In genomic region chr2:233424028-233424951, GRCh38 we compare ENCODE assay signal across 13 cellular contexts.
DNase-seq lines count a peak whose midpoint lies in the region; ATAC-seq, FAIRE-seq and TF ChIP-seq lines count a peak whose summit lies in the region.
"Had no signal": no experiment of that assay in that cellular context is flagged by ENCODE, and none has a peak within 500 bp of the region (broad histone marks: within the 10 kb centered on the region; RNA-seq: fewer than 3 reads in every experiment).

No MANE protein-coding gene starts in this region.

- peaks cover 52% of the 10 kb centered on the region for H3K4me1 ChIP-seq in CD4-positive, CD25-positive, alpha-beta regulatory T cell (ENCODE audit: control insufficient read depth, insufficient read depth, low read length, poor library complexity, severe bottlenecking)
- peaks cover 11 to 50% (median 13%) of the 10 kb centered on the region in 4 donors for H3K4me1 ChIP-seq in Peyer's patch
- peaks cover 52 to 64% of the 10 kb centered on the region in 2 donors for H3K4me1 ChIP-seq in duodenal mucosa (ENCODE audit: control insufficient read depth in 1 of 2, insufficient read depth in 2 of 2, low read length in 2 of 2)
- peaks cover 44 to 58% of the 10 kb centered on the region in 2 donors for H3K4me1 ChIP-seq in mucosa of rectum (ENCODE audit: control insufficient read depth in 2 of 2, insufficient read depth in 2 of 2, low read length in 2 of 2)
- H3K4me1 ChIP-seq: uterus had no signal

- no peak for TF ChIP-seq CTCF in Peyer's patch (IDR thresholded peaks at IDR 0.05)

- H3K27ac Mint-ChIP-seq in CD4-positive, CD25-positive, alpha-beta regulatory T cell: peak overlapping the region; percentile 80 to 99 (median 97)

- H3K9ac ChIP-seq in duodenal mucosa (ENCODE audit: low read depth in 1 of 2, low read length in 2 of 2) (peak overlapping the region; percentile 48 to 50), mucosa of rectum (ENCODE audit: low read depth in 1 of 2, low read length in 2 of 2) (peak overlapping the region in 1 of 2 donors; percentile 41)

- H3K4me3 Mint-ChIP-seq in CD4-positive, CD25-positive, alpha-beta regulatory T cell: peak overlapping the region in 3 of 4 donors; percentile 29 to 61 (median 38)

- no peak overlapping the region for H3K27ac ChIP-seq in CD4-positive, CD25-positive, alpha-beta regulatory T cell (ENCODE audit: insufficient read depth, low read length, poor library complexity, severe bottlenecking)
- H3K27ac ChIP-seq in Peyer's patch (peak overlapping the region in 3 of 4 donors; percentile 69 to 90 (median 85)), duodenal mucosa (ENCODE audit: low read depth, low read length) (no peak overlapping the region), mucosa of rectum (ENCODE audit: low read depth in 2 of 2, low read length in 2 of 2) (peak overlapping the region; percentile 89 to 95)
- H3K27ac ChIP-seq: uterus had no signal

- peaks cover 45% of the 10 kb centered on the region for H3K36me3 Mint-ChIP-seq in CD4-positive, CD25-positive, alpha-beta regulatory T cell

- H3K4me3 ChIP-seq in CD4-positive, CD25-positive, alpha-beta regulatory T cell (ENCODE audit: low read depth, low read length): no peak overlapping the region
- H3K4me3 ChIP-seq in Peyer's patch (no peak overlapping the region), duodenal mucosa (ENCODE audit: low read depth in 1 of 2, low read length in 2 of 2) (peak overlapping the region; percentile 23), mucosa of rectum (ENCODE audit: low read length in 2 of 2) (peak overlapping the region; percentile 1 to 26)
- H3K4me3 ChIP-seq: uterus had no signal

- no peak for DNase-seq in CD4-positive, CD25-positive, alpha-beta regulatory T cell
- peak; percentile 8 to 79 (median 73) for DNase-seq in Peyer's patch
- no peak for DNase-seq in posterior cingulate gyrus
- DNase-seq in RPMI8226: no peak
- no peak for DNase-seq in NCI-H345 (lab: John Stamatoyannopoulos, UW)
- no peak for DNase-seq in urothelium cell line (ENCODE audit: low spot score)
- DNase-seq: foreskin fibroblast; NCI-H2171 treated with DMSO at 0.1 percent for 48 hours; stimulated activated CD4-positive, alpha-beta T cell treated with anti-CD3 and anti-CD28 coated beads, Interleukin-2, amount 100 ng/mL, for 48 hours; uterus had no signal

- peak in 1 of 2 donors; percentile 75 for TF ChIP-seq POLR2A in Peyer's patch (IDR thresholded peaks at IDR 0.05)

- H3K9me3 ChIP-seq in CD4-positive, CD25-positive, alpha-beta regulatory T cell (ENCODE audit: control insufficient read depth in 2 of 2, low read length in 2 of 2): no peaks in the 10 kb centered on the region
- no peaks in the 10 kb centered on the region for H3K9me3 ChIP-seq in Peyer's patch
- peaks cover 2 to 4% of the 10 kb centered on the region in 2 donors for H3K9me3 ChIP-seq in duodenal mucosa (ENCODE audit: control insufficient read depth in 1 of 2, low read length in 2 of 2)
- H3K9me3 ChIP-seq in mucosa of rectum (ENCODE audit: control insufficient read depth in 2 of 2, low read length in 2 of 2): no peaks in the 10 kb centered on the region
- H3K9me3 ChIP-seq: uterus had no signal

- ATAC-seq in CD4-positive, CD25-positive, alpha-beta regulatory T cell (ENCODE audit: low read depth in 2 of 2): no peak

- intact Hi-C loops in posterior cingulate gyrus (cut with DNase I): no loop called here

- no peaks in the 10 kb centered on the region for H3K27me3 ChIP-seq in CD4-positive, CD25-positive, alpha-beta regulatory T cell (ENCODE audit: control insufficient read depth, insufficient read depth, low read length)
- no peaks in the 10 kb centered on the region for H3K27me3 ChIP-seq in Peyer's patch
- no peaks in the 10 kb centered on the region for H3K27me3 ChIP-seq in duodenal mucosa (ENCODE audit: control insufficient read depth in 1 of 2, insufficient read depth in 2 of 2, low read length in 2 of 2)
- H3K27me3 ChIP-seq in mucosa of rectum (ENCODE audit: control insufficient read depth in 2 of 2, insufficient read depth in 2 of 2, low read length in 2 of 2): no peaks in the 10 kb centered on the region
- H3K27me3 ChIP-seq: uterus had no signal

- H3K27me3 Mint-ChIP-seq in CD4-positive, CD25-positive, alpha-beta regulatory T cell: peaks cover 4% of the 10 kb centered on the region

- no peak for FAIRE-seq in urothelium cell line (lab: Jason Lieb, UNC)
- FAIRE-seq: D721Med had no signal

- H3K36me3 ChIP-seq in CD4-positive, CD25-positive, alpha-beta regulatory T cell (ENCODE audit: control insufficient read depth, insufficient read depth, low read length): peaks cover 3% of the 10 kb centered on the region
- H3K36me3 ChIP-seq in Peyer's patch: no peaks in the 10 kb centered on the region
- peaks cover 0 to 7% of the 10 kb centered on the region in 2 donors for H3K36me3 ChIP-seq in duodenal mucosa (ENCODE audit: control insufficient read depth in 1 of 2, insufficient read depth in 2 of 2, low read length in 2 of 2)
- H3K36me3 ChIP-seq in mucosa of rectum (ENCODE audit: control insufficient read depth in 2 of 2, insufficient read depth in 2 of 2, low read length in 2 of 2): peaks cover 5 to 8% of the 10 kb centered on the region in 2 donors
- H3K36me3 ChIP-seq: uterus had no signal

- H3K9me3 Mint-ChIP-seq in CD4-positive, CD25-positive, alpha-beta regulatory T cell: peaks cover 0 to 3% (median 0%) of the 10 kb centered on the region in 7 donors

- peaks cover 25 to 95% (median 69%) of the 10 kb centered on the region in 4 donors for H3K4me1 Mint-ChIP-seq in CD4-positive, CD25-positive, alpha-beta regulatory T cell

Comparison
In these comparisons a context has a peak if more than half of its experiments do, and no peak if none do; other contexts are left out.
1. DNase-seq: peak in Peyer's patch (3 of 3); none in CD4-positive, CD25-positive, alpha-beta regulatory T cell (0 of 3), posterior cingulate gyrus (0 of 10), RPMI8226 (single experiment), NCI-H345 (single experiment) and urothelium cell line (single experiment).
2. H3K27ac ChIP-seq: peak in Peyer's patch (3 of 4) and mucosa of rectum (2 of 2); none in CD4-positive, CD25-positive, alpha-beta regulatory T cell (single experiment) and duodenal mucosa (single experiment).
3. H3K4me3 ChIP-seq: peak in duodenal mucosa (2 of 2) and mucosa of rectum (2 of 2); none in CD4-positive, CD25-positive, alpha-beta regulatory T cell (single experiment) and Peyer's patch (0 of 4).